In the genomic region with DNA sequence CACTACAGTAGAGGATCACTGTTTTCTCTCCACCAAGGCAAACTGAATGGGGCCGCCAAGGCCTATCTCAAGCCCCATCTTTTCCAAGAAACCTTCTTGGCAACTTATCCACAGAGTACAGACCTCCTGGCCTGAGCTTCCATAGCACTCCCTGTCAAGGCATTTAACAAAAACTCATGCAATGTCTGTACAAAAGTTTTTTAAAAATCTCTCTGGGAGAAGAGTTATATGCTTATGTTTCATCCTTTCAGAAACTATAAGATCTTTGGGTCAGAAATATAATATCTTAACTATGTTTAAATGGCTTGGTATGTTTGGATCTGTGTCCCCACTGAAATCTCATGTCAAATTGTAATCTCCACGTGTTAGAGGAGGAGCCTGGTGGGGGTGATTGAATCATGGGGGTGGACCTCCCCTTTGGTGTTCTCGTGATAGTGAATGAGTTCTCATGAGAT, we compare ENCODE assay signal across 1 cellular context.
TF ChIP-seq lines count a peak whose summit lies in the region.

No MANE protein-coding gene starts in this region.

TF ChIP-seq in K562, 482 proteins besides CTCF, POLR2A, EP300 and RAD21 (continued from another document and continues in another):
- no peak for TF ChIP-seq SIN3A (IDR thresholded peaks at IDR 0.05; ENCODE audit: borderline replicate concordance in 2 of 2, control insufficient read depth in 1 of 2, low read depth in 2 of 2, low read length in 2 of 2)
- no peak for TF ChIP-seq SMAD3 (CRISPR knock-in tag; conservative IDR thresholded peaks at IDR 0.05)
- TF ChIP-seq NFIC (IDR thresholded peaks at IDR 0.05): peak; percentile 45; the same call in 1 of the 2 replicates
- TF ChIP-seq TAL1 (IDR thresholded peaks at IDR 0.05): peak; percentile 67
- no peak for TF ChIP-seq ARID2 (IDR thresholded peaks at IDR 0.05)
- no peak for TF ChIP-seq RBM15 (IDR thresholded peaks at IDR 0.05; ENCODE audit: insufficient read depth, low read length)
- no peak for TF ChIP-seq KLF10 (CRISPR knock-in tag; IDR thresholded peaks at IDR 0.05)
- no peak for TF ChIP-seq SIX5 (IDR thresholded peaks at IDR 0.05; ENCODE audit: borderline replicate concordance in 1 of 2, insufficient read depth in 1 of 2, low read depth in 1 of 2, low read length in 2 of 2)
- TF ChIP-seq RBFOX2 (IDR thresholded peaks at IDR 0.05; ENCODE audit: low read depth, low read length): no peak
- TF ChIP-seq CBFA2T2 (conservative IDR thresholded peaks at IDR 0.05): peak; percentile 59
- 0 out of 2 replicates have a peak, but pooled peaks have one; percentile 20 for TF ChIP-seq EGR1 (conservative IDR thresholded peaks at IDR 0.05)
- no peak for TF ChIP-seq NR4A1 (CRISPR knock-in tag; IDR thresholded peaks at IDR 0.05)
- no peak for TF ChIP-seq NR4A1 (tag; IDR thresholded peaks at IDR 0.05)
- TF ChIP-seq ZNF384 (IDR thresholded peaks at IDR 0.05; ENCODE audit: low read depth, low read length): no peak
- TF ChIP-seq RBM22 (IDR thresholded peaks at IDR 0.05; ENCODE audit: low read depth, low read length, poor library complexity, severe bottlenecking): no peak
- no peak for TF ChIP-seq GABPA (tag; conservative IDR thresholded peaks at IDR 0.05; ENCODE audit: low read depth)
- no peak for TF ChIP-seq MAFG (tag; conservative IDR thresholded peaks at IDR 0.05)
- TF ChIP-seq SMARCE1 (IDR thresholded peaks at IDR 0.05): 0 out of 2 replicates have a peak, but pooled peaks have one; percentile 8
- no peak; the same call in 1 of the 2 replicates for TF ChIP-seq LEF1 (IDR thresholded peaks at IDR 0.05)
- 0 out of 2 replicates have a peak, but pooled peaks have one; percentile 41 for TF ChIP-seq MYC (IDR thresholded peaks at IDR 0.05; ENCODE audit: low read depth, low read length)
- no peak for TF ChIP-seq MYC (CRISPR knock-in tag; IDR thresholded peaks at IDR 0.05; ENCODE audit: borderline replicate concordance, low read depth)
- TF ChIP-seq, protein P1, sequence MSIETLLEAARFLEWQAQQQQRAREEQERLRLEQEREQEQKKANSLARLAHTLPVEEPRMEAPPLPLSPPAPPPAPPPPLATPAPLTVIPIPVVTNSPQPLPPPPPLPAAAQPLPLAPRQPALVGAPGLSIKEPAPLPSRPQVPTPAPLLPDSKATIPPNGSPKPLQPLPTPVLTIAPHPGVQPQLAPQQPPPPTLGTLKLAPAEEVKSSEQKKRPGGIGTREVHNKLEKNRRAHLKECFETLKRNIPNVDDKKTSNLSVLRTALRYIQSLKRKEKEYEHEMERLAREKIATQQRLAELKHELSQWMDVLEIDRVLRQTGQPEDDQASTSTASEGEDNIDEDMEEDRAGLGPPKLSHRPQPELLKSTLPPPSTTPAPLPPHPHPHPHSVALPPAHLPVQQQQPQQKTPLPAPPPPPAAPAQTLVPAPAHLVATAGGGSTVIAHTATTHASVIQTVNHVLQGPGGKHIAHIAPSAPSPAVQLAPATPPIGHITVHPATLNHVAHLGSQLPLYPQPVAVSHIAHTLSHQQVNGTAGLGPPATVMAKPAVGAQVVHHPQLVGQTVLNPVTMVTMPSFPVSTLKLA (conservative IDR thresholded peaks at IDR 0.05): peak; percentile 82 to 84; a peak in 3 of 4 replicates
- TF ChIP-seq THRAP3 (IDR thresholded peaks at IDR 0.05; ENCODE audit: borderline replicate concordance): no peak
- TF ChIP-seq ETV1 (tag; conservative IDR thresholded peaks at IDR 0.05; ENCODE audit: low read depth): no peak
- TF ChIP-seq ZNF41 (CRISPR knock-in tag; conservative IDR thresholded peaks at IDR 0.05): 0 out of 2 replicates have a peak, but pooled peaks have one; percentile 8
- no peak for TF ChIP-seq FIP1L1 (IDR thresholded peaks at IDR 0.05; ENCODE audit: low read depth, low read length, poor library complexity, severe bottlenecking)
- TF ChIP-seq MEIS2 (IDR thresholded peaks at IDR 0.05; ENCODE audit: partially characterized antibody): peak; percentile 1
- TF ChIP-seq NEUROD1 (IDR thresholded peaks at IDR 0.05; ENCODE audit: borderline replicate concordance, low read depth, low read length, partially characterized antibody): no peak
- no peak for TF ChIP-seq HSF4 (CRISPR knock-in tag; IDR thresholded peaks at IDR 0.05; ENCODE audit: borderline replicate concordance)
- TF ChIP-seq ETV5 (CRISPR knock-in tag; IDR thresholded peaks at IDR 0.05; ENCODE audit: low read depth): no peak
- peak; percentile 85 for TF ChIP-seq ARID1B (IDR thresholded peaks at IDR 0.05)
- TF ChIP-seq ZBTB7A (IDR thresholded peaks at IDR 0.05; ENCODE audit: borderline replicate concordance, control insufficient read depth, low read depth, low read length): no peak
- TF ChIP-seq TARDBP (IDR thresholded peaks at IDR 0.05): no peak
- TF ChIP-seq ZNF584 (CRISPR knock-in tag; IDR thresholded peaks at IDR 0.05; ENCODE audit: low read depth): no peak
- peak; percentile 71 for TF ChIP-seq TCF3 (CRISPR knock-in tag; IDR thresholded peaks at IDR 0.05)
- no peak for TF ChIP-seq XRCC4 (IDR thresholded peaks at IDR 0.05; ENCODE audit: extremely low read depth, insufficient read depth, insufficient read length)
- TF ChIP-seq ZNF133 (CRISPR knock-in tag; IDR thresholded peaks at IDR 0.05): no peak
- TF ChIP-seq PURB (CRISPR knock-in tag; IDR thresholded peaks at IDR 0.05; ENCODE audit: low read depth): no peak
- TF ChIP-seq RBM34 (IDR thresholded peaks at IDR 0.05; ENCODE audit: borderline replicate concordance, insufficient read depth, low read length): no peak
- no peak for TF ChIP-seq ZNF140 (CRISPR knock-in tag; IDR thresholded peaks at IDR 0.05)
- TF ChIP-seq HDGF (IDR thresholded peaks at IDR 0.05): no peak
- TF ChIP-seq TEAD4 (IDR thresholded peaks at IDR 0.05; ENCODE audit: low read length): peak; percentile 65; the same call in 1 of the 2 replicates
- TF ChIP-seq TEAD4 (CRISPR knock-in tag; IDR thresholded peaks at IDR 0.05; ENCODE audit: borderline replicate concordance): no peak
- TF ChIP-seq ZNF12 (CRISPR knock-in tag; IDR thresholded peaks at IDR 0.05): no peak
- TF ChIP-seq FOXM1 (IDR thresholded peaks at IDR 0.05; ENCODE audit: low read depth): 0 out of 2 replicates have a peak, but pooled peaks have one; percentile 19
- TF ChIP-seq FOXM1 (CRISPR knock-in tag; IDR thresholded peaks at IDR 0.05; ENCODE audit: low read depth): no peak
- TF ChIP-seq EP400 (IDR thresholded peaks at IDR 0.05): peak; percentile 39; the same call in 1 of the 2 replicates
- no peak for TF ChIP-seq CHD1 (IDR thresholded peaks at IDR 0.05; ENCODE audit: low read length)
- TF ChIP-seq ZNF778 (CRISPR knock-in tag; IDR thresholded peaks at IDR 0.05): no peak
- 0 out of 2 replicates have a peak, but pooled peaks have one; percentile 28 for TF ChIP-seq PML (IDR thresholded peaks at IDR 0.05; ENCODE audit: low read length)
- peak; percentile 49; the same call in 1 of the 2 replicates for TF ChIP-seq CXXC5 (CRISPR knock-in tag; IDR thresholded peaks at IDR 0.05)
- no peak for TF ChIP-seq ARHGAP35 (IDR thresholded peaks at IDR 0.05; ENCODE audit: partially characterized antibody)
- TF ChIP-seq, protein P2, sequence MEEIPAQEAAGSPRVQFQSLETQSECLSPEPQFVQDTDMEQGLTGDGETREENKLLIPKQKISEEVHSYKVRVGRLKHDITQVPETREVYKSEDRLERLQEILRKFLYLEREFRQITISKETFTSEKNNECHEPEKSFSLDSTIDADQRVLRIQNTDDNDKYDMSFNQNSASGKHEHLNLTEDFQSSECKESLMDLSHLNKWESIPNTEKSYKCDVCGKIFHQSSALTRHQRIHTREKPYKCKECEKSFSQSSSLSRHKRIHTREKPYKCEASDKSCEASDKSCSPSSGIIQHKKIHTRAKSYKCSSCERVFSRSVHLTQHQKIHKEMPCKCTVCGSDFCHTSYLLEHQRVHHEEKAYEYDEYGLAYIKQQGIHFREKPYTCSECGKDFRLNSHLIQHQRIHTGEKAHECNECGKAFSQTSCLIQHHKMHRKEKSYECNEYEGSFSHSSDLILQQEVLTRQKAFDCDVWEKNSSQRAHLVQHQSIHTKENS (CRISPR knock-in tag; IDR thresholded peaks at IDR 0.05): no peak
- TF ChIP-seq, protein P3, sequence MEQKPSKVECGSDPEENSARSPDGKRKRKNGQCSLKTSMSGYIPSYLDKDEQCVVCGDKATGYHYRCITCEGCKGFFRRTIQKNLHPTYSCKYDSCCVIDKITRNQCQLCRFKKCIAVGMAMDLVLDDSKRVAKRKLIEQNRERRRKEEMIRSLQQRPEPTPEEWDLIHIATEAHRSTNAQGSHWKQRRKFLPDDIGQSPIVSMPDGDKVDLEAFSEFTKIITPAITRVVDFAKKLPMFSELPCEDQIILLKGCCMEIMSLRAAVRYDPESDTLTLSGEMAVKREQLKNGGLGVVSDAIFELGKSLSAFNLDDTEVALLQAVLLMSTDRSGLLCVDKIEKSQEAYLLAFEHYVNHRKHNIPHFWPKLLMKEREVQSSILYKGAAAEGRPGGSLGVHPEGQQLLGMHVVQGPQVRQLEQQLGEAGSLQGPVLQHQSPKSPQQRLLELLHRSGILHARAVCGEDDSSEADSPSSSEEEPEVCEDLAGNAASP (IDR thresholded peaks at IDR 0.05): no peak
- TF ChIP-seq, protein P4, sequence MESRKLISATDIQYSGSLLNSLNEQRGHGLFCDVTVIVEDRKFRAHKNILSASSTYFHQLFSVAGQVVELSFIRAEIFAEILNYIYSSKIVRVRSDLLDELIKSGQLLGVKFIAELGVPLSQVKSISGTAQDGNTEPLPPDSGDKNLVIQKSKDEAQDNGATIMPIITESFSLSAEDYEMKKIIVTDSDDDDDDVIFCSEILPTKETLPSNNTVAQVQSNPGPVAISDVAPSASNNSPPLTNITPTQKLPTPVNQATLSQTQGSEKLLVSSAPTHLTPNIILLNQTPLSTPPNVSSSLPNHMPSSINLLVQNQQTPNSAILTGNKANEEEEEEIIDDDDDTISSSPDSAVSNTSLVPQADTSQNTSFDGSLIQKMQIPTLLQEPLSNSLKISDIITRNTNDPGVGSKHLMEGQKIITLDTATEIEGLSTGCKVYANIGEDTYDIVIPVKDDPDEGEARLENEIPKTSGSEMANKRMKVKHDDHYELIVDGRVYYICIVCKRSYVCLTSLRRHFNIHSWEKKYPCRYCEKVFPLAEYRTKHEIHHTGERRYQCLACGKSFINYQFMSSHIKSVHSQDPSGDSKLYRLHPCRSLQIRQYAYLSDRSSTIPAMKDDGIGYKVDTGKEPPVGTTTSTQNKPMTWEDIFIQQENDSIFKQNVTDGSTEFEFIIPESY (CRISPR knock-in tag; IDR thresholded peaks at IDR 0.05): no peak
- TF ChIP-seq NCOR1 (IDR thresholded peaks at IDR 0.05): peak; percentile 64
- no peak for TF ChIP-seq ZNF184 (CRISPR knock-in tag; IDR thresholded peaks at IDR 0.05)
- TF ChIP-seq SLC30A9 (CRISPR knock-in tag; IDR thresholded peaks at IDR 0.05): no peak
- TF ChIP-seq ZNF232 (CRISPR knock-in tag; IDR thresholded peaks at IDR 0.05): no peak
- TF ChIP-seq SMAD4 (CRISPR knock-in tag; conservative IDR thresholded peaks at IDR 0.05): peak; percentile 48; the same call in 1 of the 2 replicates
- TF ChIP-seq, protein P5, sequence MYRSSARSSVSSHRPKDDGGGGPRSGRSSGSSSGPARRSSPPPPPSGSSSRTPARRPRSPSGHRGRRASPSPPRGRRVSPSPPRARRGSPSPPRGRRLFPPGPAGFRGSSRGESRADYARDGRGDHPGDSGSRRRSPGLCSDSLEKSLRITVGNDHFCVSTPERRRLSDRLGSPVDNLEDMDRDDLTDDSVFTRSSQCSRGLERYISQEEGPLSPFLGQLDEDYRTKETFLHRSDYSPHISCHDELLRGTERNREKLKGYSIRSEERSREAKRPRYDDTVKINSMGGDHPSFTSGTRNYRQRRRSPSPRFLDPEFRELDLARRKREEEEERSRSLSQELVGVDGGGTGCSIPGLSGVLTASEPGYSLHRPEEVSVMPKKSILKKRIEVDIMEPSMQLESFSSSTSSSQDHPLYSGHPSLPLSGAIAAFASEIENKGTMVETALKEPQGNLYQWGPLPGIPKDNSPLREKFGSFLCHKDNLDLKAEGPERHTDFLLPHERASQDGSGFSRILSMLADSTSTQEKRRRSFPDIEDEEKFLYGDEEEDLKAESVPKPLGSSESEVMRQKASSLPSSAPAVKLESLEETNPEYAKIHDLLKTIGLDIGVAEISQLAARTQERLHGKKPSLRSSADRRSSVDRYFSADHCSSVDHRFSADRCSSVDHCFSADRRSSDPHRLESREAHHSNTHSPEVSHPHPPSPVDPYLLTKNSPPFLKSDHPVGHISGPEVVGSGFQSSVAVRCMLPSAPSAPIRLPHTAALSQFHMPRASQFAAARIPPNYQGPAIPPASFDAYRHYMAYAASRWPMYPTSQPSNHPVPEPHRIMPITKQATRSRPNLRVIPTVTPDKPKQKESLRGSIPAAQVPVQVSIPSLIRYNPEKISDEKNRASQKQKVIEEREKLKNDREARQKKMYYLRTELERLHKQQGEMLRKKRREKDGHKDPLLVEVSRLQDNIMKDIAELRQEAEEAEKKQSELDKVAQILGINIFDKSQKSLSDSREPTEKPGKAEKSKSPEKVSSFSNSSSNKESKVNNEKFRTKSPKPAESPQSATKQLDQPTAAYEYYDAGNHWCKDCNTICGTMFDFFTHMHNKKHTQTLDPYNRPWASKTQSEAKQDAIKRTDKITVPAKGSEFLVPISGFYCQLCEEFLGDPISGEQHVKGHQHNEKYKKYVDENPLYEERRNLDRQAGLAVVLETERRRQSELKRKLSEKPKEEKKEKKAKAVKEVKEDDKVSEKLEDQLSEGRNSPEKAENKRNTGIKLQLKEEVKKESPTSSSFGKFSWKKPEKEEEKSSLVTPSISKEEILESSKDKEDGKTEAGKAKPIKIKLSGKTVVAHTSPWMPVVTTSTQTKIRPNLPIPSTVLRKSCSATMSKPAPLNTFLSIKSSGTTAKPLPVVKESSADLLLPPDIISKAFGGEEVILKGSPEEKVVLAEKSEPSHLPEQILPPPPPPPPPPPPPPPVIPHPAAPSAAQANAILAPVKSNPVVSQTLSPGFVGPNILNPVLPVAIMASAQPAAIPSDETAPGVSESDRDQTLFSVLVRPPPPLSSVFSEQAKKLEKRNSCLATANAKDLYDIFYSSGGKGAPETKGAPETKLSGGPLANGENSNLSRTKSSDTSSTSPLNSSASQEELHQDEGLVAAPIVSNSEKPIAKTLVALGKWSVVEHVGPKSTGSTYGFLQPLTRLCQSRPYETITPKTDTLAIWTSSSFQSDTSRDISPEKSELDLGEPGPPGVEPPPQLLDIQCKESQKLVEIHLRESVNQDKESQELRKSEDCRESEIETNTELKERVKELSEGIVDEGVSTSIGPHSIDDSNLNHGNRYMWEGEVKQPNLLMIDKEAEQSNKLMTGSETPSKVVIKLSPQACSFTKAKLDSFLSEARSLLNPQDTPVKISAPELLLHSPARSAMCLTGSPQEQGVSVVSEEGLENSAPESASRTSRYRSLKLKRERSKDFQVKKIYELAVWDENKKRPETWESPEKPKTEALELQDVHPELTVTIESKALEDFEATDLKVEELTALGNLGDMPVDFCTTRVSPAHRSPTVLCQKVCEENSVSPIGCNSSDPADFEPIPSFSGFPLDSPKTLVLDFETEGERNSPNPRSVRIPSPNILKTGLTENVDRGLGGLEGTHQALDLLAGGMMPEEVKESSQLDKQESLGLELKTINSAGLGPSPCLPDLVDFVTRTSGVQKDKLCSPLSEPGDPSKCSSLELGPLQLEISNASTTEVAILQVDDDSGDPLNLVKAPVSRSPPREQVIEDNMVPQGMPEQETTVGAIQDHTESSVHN (IDR thresholded peaks at IDR 0.05; ENCODE audit: borderline replicate concordance in 1 of 2, low read depth in 1 of 2): no peak
- no peak for TF ChIP-seq ZNF79 (CRISPR knock-in tag; IDR thresholded peaks at IDR 0.05; ENCODE audit: low read depth)
- no peak for TF ChIP-seq ZBTB1 (CRISPR knock-in tag; IDR thresholded peaks at IDR 0.05; ENCODE audit: borderline replicate concordance, low read depth)
